Comparison of ENCODE assay signal across 8 cellular contexts in genomic region chr1:51926171-51926812, GRCh38. TPM values are rescaled to one million over a fixed set of nuclear protein-coding genes. Genes with fewer than 3 reads are reported as not detected.
DNase-seq lines count a peak whose midpoint lies in the region; ATAC-seq and TF ChIP-seq lines count a peak whose summit lies in the region.

No MANE protein-coding gene starts in this region.

- H3K4me1 ChIP-seq in Panc1 (ENCODE audit: control insufficient read depth, insufficient read depth, low read length): no peaks in the 10 kb centered on the region

- intact Hi-C loops in Panc1 (cut with micrococcal nuclease; ENCODE audit: unreplicated experiment): no loop called here
- intact Hi-C loops in posterior vena cava (cut with DNase I): no loop called here

- BruUV-seq in Panc1 (replicated peaks; lab: Mats Ljungman, UMichigan): no TSS peak

- peak; percentile 65; the same call in 1 of the 2 replicates for ATAC-seq in Panc1
- no peak for ATAC-seq in HG03139 (IDR thresholded peaks at IDR 0.05; ENCODE audit: unreplicated experiment)

- DNase-seq in AG08395 (ENCODE audit: low spot score): peak; percentile 57
- peak; percentile 27 for DNase-seq in Panc1 (ENCODE audit: low read depth, low spot score)
- DNase-seq in fibroblast of the conjunctiva (ENCODE audit: low read depth): peak; percentile 27
- DNase-seq in dedifferentiated amniotic fluid mesenchymal stem cell (ENCODE audit: extremely low spot score): no peak
- DNase-seq in posterior vena cava (ENCODE audit: low spot score): no peak
- no peak for DNase-seq in NCI-H2029 treated with DMSO at 0.1 percent for 48 hours (lab: John Stamatoyannopoulos, UW)

- no peak overlapping the region for H3K27ac ChIP-seq in Panc1 (ENCODE audit: low read length)

- no peaks in the 10 kb centered on the region for H3K27me3 ChIP-seq in Panc1 (ENCODE audit: control insufficient read depth, insufficient read depth, low read length)

- no peaks in the 10 kb centered on the region for H3K36me3 ChIP-seq in Panc1 (ENCODE audit: control insufficient read depth, insufficient read depth, low read length)

- POLR2A ChIA-PET in Panc1 (lab: Charles Lee): no interaction called here

- TF ChIP-seq CTCF in GM12875 (IDR thresholded peaks at IDR 0.05; ENCODE audit: borderline replicate concordance, insufficient read depth, low read depth, low read length): 0 out of 2 replicates have a peak, but pooled peaks have one; percentile 27
- peak; percentile 55 for TF ChIP-seq CTCF in Panc1 (IDR thresholded peaks at IDR 0.05)

- H3K4me3 ChIP-seq in GM12875 (ENCODE audit: low read depth, low read length): no peak overlapping the region
- H3K4me3 ChIP-seq in Panc1 (ENCODE audit: low read depth in 2 of 2, low read length in 2 of 2): no peak overlapping the region

- CTCF ChIA-PET in Panc1 (lab: Charles Lee): interaction anchor here (0.5 kb wide), 1 partner anchor 101 kb away, joined by 3 read pairs; no protein-coding TSS in a partner anchor

- H3K9me3 ChIP-seq in Panc1 (ENCODE audit: control insufficient read depth, insufficient read depth, low read depth, low read length): no peaks in the 10 kb centered on the region

- in situ Hi-C loops in Panc1 (cut with HindIII; ENCODE audit: low pct_unique_long_range_greater_than_20kb, low sequenced_read_pairs): no loop called here

RNA-seq across cellular contexts. Expression of gene NRDC, which starts 47.8 kb away (rescaled TPM):
- total RNA-seq in Panc1 (2021; ENCODE audit: unreplicated experiment): 180 TPM
- polyA plus RNA-seq in Panc1 (2012; ENCODE audit: insufficient read length): 118 TPM
- total RNA-seq in posterior vena cava: 100 to 1,000 TPM in 1 of 2 donors, 10 to 100 TPM in 1; 88.0 to 108 TPM

Comparison
In these comparisons a context has a peak if more than half of its experiments do, and no peak if none do; other contexts are left out.
1. DNase-seq: peak in AG08395 (single experiment), Panc1 (single experiment) and fibroblast of the conjunctiva (single experiment); none in dedifferentiated amniotic fluid mesenchymal stem cell (single experiment), posterior vena cava (single experiment) and NCI-H2029 treated with DMSO at 0.1 percent for 48 hours (single experiment).